ENCODE assay signal across 1 cellular context in the genomic region with DNA sequence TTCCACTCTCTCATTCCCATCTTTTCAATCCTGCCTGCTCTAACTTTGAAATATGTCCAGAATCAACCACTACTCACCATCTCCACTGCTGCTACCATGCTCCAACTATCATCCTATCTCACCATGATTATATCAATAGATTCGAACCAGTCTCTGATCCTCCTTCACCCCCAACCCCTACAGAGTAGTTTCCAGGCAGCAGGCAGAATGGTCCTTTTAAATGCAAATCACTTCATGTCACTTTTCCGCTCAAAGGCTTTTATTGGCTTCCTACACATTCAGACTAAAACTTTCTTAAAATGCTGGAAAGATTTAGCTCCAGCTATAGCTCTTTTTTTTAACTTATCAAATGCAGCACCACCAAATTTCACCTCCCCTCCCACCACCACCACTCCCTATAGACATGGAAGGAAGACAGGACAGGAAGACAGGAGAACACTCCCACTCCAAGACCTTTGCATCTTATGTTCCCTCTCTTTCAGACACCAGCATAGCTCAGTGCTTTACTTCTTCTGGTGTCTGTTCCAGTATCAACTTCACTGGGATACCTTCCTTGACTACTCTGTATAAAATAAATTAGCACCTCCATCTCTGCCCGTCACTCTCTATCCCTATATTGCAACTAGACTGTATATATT.
TF ChIP-seq lines count a peak whose summit lies in the region.

No MANE protein-coding gene starts in this region.

TF ChIP-seq in GM23338, 12 proteins besides CTCF, POLR2A, EP300 and RAD21 (continued from another document):
- TF ChIP-seq, protein P1, sequence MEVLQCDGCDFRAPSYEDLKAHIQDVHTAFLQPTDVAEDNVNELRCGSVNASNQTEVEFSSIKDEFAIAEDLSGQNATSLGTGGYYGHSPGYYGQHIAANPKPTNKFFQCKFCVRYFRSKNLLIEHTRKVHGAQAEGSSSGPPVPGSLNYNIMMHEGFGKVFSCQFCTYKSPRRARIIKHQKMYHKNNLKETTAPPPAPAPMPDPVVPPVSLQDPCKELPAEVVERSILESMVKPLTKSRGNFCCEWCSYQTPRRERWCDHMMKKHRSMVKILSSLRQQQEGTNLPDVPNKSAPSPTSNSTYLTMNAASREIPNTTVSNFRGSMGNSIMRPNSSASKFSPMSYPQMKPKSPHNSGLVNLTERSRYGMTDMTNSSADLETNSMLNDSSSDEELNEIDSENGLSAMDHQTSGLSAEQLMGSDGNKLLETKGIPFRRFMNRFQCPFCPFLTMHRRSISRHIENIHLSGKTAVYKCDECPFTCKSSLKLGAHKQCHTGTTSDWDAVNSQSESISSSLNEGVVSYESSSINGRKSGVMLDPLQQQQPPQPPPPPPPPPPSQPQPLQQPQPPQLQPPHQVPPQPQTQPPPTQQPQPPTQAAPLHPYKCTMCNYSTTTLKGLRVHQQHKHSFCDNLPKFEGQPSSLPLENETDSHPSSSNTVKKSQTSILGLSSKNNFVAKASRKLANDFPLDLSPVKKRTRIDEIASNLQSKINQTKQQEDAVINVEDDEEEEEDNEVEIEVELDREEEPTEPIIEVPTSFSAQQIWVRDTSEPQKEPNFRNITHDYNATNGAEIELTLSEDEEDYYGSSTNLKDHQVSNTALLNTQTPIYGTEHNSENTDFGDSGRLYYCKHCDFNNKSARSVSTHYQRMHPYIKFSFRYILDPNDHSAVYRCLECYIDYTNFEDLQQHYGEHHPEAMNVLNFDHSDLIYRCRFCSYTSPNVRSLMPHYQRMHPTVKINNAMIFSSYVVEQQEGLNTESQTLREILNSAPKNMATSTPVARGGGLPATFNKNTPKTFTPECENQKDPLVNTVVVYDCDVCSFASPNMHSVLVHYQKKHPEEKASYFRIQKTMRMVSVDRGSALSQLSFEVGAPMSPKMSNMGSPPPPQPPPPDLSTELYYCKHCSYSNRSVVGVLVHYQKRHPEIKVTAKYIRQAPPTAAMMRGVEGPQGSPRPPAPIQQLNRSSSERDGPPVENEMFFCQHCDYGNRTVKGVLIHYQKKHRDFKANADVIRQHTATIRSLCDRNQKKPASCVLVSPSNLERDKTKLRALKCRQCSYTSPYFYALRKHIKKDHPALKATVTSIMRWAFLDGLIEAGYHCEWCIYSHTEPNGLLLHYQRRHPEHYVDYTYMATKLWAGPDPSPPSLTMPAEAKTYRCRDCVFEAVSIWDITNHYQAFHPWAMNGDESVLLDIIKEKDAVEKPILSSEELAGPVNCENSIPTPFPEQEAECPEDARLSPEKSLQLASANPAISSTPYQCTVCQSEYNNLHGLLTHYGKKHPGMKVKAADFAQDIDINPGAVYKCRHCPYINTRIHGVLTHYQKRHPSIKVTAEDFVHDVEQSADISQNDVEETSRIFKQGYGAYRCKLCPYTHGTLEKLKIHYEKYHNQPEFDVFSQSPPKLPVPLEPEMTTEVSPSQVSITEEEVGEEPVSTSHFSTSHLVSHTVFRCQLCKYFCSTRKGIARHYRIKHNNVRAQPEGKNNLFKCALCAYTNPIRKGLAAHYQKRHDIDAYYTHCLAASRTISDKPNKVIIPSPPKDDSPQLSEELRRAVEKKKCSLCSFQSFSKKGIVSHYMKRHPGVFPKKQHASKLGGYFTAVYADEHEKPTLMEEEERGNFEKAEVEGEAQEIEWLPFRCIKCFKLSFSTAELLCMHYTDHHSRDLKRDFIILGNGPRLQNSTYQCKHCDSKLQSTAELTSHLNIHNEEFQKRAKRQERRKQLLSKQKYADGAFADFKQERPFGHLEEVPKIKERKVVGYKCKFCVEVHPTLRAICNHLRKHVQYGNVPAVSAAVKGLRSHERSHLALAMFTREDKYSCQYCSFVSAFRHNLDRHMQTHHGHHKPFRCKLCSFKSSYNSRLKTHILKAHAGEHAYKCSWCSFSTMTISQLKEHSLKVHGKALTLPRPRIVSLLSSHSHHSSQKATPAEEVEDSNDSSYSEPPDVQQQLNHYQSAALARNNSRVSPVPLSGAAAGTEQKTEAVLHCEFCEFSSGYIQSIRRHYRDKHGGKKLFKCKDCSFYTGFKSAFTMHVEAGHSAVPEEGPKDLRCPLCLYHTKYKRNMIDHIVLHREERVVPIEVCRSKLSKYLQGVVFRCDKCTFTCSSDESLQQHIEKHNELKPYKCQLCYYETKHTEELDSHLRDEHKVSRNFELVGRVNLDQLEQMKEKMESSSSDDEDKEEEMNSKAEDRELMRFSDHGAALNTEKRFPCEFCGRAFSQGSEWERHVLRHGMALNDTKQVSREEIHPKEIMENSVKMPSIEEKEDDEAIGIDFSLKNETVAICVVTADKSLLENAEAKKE (CRISPR knock-in tag; IDR thresholded peaks at IDR 0.05) = no peak
- TF ChIP-seq ZNF114 (CRISPR knock-in tag; IDR thresholded peaks at IDR 0.05) (no peak), ZNF331 (CRISPR knock-in tag; IDR thresholded peaks at IDR 0.05; ENCODE audit: low read depth) (no peak), NANOG (IDR thresholded peaks at IDR 0.05; ENCODE audit: borderline replicate concordance) (no peak), STAT1 (IDR thresholded peaks at IDR 0.05; ENCODE audit: unreplicated experiment) (no peak), ETS1 (IDR thresholded peaks at IDR 0.05) (no peak), POLR2AphosphoS5 (IDR thresholded peaks at IDR 0.05; ENCODE audit: low read depth) (no peak), EZH2phosphoT487 (IDR thresholded peaks at IDR 0.05; ENCODE audit: unreplicated experiment) (no peak)
- TF ChIP-seq, protein P2, sequence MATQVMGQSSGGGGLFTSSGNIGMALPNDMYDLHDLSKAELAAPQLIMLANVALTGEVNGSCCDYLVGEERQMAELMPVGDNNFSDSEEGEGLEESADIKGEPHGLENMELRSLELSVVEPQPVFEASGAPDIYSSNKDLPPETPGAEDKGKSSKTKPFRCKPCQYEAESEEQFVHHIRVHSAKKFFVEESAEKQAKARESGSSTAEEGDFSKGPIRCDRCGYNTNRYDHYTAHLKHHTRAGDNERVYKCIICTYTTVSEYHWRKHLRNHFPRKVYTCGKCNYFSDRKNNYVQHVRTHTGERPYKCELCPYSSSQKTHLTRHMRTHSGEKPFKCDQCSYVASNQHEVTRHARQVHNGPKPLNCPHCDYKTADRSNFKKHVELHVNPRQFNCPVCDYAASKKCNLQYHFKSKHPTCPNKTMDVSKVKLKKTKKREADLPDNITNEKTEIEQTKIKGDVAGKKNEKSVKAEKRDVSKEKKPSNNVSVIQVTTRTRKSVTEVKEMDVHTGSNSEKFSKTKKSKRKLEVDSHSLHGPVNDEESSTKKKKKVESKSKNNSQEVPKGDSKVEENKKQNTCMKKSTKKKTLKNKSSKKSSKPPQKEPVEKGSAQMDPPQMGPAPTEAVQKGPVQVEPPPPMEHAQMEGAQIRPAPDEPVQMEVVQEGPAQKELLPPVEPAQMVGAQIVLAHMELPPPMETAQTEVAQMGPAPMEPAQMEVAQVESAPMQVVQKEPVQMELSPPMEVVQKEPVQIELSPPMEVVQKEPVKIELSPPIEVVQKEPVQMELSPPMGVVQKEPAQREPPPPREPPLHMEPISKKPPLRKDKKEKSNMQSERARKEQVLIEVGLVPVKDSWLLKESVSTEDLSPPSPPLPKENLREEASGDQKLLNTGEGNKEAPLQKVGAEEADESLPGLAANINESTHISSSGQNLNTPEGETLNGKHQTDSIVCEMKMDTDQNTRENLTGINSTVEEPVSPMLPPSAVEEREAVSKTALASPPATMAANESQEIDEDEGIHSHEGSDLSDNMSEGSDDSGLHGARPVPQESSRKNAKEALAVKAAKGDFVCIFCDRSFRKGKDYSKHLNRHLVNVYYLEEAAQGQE (IDR thresholded peaks at IDR 0.05; ENCODE audit: unreplicated experiment) = no peak
